27 cellular contexts compared by ENCODE assay signal in the genomic region with DNA sequence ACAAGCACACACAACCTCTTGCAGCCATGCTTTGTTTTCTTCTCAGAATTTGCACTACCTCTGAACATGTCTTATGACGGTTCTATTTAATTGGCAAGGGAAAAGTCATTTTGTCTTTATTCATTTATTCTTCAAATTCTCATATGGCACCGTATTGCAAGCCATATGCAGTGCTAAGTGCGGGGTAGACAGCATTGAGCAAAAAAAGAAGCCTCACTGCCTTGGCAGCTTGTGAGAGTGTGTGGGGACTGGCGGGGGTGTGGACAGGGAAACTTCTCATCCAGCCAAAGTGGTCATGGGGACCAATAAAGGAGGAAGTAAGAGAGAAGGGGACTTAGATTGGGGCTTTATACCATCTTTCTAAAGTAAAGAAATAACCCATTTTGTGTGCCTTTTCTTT.
DNase-seq lines count a peak whose midpoint lies in the region; ATAC-seq and TF ChIP-seq lines count a peak whose summit lies in the region.
"Had no signal": no experiment of that assay in that cellular context is flagged by ENCODE, and none has a peak within 500 bp of the region (broad histone marks: within the 10 kb centered on the region; RNA-seq: fewer than 3 reads in every experiment).

No MANE protein-coding gene starts in this region.

- DNase-seq in Ammon's horn (ENCODE audit: low spot score), result peak; percentile 46
- DNase-seq in dorsolateral prefrontal cortex, result peak in 7 of 10 donors; percentile 31 to 66 (median 55)
- peak; percentile 16 for DNase-seq in middle frontal gyrus (ENCODE audit: extremely low spot score, low spot score)
- DNase-seq in posterior cingulate gyrus, result peak in 8 of 10 donors; percentile 38 to 88 (median 52)
- DNase-seq in activated gamma-delta T cell (lab: John Stamatoyannopoulos, UW), result no peak
- DNase-seq in activated CD4-positive, alpha-beta T cell treated with anti-CD3 and anti-CD28 coated beads for 4 hours, result no peak
- no peak for DNase-seq in WTC11 (ENCODE audit: low spot score)
- no peak for DNase-seq in trophoblast cell
- DNase-seq: AML-193; BE2C; C1 segment of cervical spinal cord; CD4-positive, alpha-beta memory T cell; CD4-positive, CD25-positive, alpha-beta regulatory T cell; CD8-positive, alpha-beta memory T cell; COR-L47; DMS 273 treated with DMSO at 0.1 percent for 48 hours; DMS153; DMS53; DMS79; DND-41; EL; GDM1 had no signal

- no peak overlapping the region for H2BK12ac ChIP-seq in trophoblast cell (ENCODE audit: low read length)

- H3K4me3 ChIP-seq in dorsolateral prefrontal cortex (no peak overlapping the region), trophoblast cell (ENCODE audit: low read depth, low read length) (no peak overlapping the region)
- H3K4me3 ChIP-seq: A549, BLaER1, GM12878 had no signal

- no peaks in the 10 kb centered on the region for H3K27me3 Mint-ChIP-seq in WTC11 (ENCODE audit: low read depth)
- H3K27me3 Mint-ChIP-seq: CD4-positive, alpha-beta memory T cell; CD4-positive, CD25-positive, alpha-beta regulatory T cell; CD8-positive, alpha-beta memory T cell had no signal

- no peak overlapping the region for H3K4me2 ChIP-seq in trophoblast cell (ENCODE audit: low read length)
- H3K4me2 ChIP-seq: A549, BLaER1 had no signal

- H3K4me3 Mint-ChIP-seq in WTC11, result no peak overlapping the region
- H3K4me3 Mint-ChIP-seq: CD14-positive monocyte; CD4-positive, alpha-beta memory T cell; CD4-positive, CD25-positive, alpha-beta regulatory T cell; CD8-positive, alpha-beta memory T cell had no signal

- H3K9me3 Mint-ChIP-seq in WTC11, result peaks cover 11% of the 10 kb centered on the region

- no peak overlapping the region for H4K8ac ChIP-seq in trophoblast cell (ENCODE audit: low read depth, low read length)

- no peak overlapping the region for H3K9ac ChIP-seq in trophoblast cell (ENCODE audit: low read length)
- H3K9ac ChIP-seq: BLaER1 had no signal

- no peaks in the 10 kb centered on the region for H3K79me1 ChIP-seq in trophoblast cell (ENCODE audit: low read length)

- no peaks in the 10 kb centered on the region for H3K36me3 ChIP-seq in trophoblast cell (ENCODE audit: control insufficient read depth in 1 of 2, insufficient read depth in 2 of 2, low read length in 2 of 2)
- H3K36me3 ChIP-seq: BE2C, BLaER1 had no signal

- intact Hi-C loops in dorsolateral prefrontal cortex (cut with DNase I), result no loop called here
- intact Hi-C loops in posterior cingulate gyrus (cut with DNase I), result no loop called here

- no peak overlapping the region for H4K12ac ChIP-seq in trophoblast cell (ENCODE audit: low read depth, low read length)

- H3K27ac Mint-ChIP-seq in WTC11, result no peak overlapping the region
- H3K27ac Mint-ChIP-seq: CD14-positive monocyte; CD4-positive, alpha-beta memory T cell; CD4-positive, CD25-positive, alpha-beta regulatory T cell; CD8-positive, alpha-beta memory T cell had no signal

- H3K23ac ChIP-seq in trophoblast cell (ENCODE audit: low read length), result no peak overlapping the region

- no CpG with 5 or more reads among the region's 4 CpGs for WGBS in trophoblast cell (ENCODE audit: extremely low coverage, insufficient coverage, insufficient read length)

- ATAC-seq in WTC11, result no peak
- ATAC-seq: A549, GM12878 had no signal

- H3K4me1 ChIP-seq in trophoblast cell (ENCODE audit: control insufficient read depth in 1 of 2, insufficient read depth in 2 of 2, low read length in 2 of 2), result no peaks in the 10 kb centered on the region
- H3K4me1 ChIP-seq: A549, BE2C, BLaER1 had no signal

- no peak overlapping the region for H3K18ac ChIP-seq in trophoblast cell (ENCODE audit: low read length)

- H3K9me3 ChIP-seq in trophoblast cell (ENCODE audit: insufficient read depth, low read depth, low read length), result no peaks in the 10 kb centered on the region
- H3K9me3 ChIP-seq: A549, BE2C, BLaER1 had no signal

- H3K4me1 Mint-ChIP-seq in WTC11, result peaks cover 6% of the 10 kb centered on the region; the same call in 1 of the 2 replicates
- H3K4me1 Mint-ChIP-seq: CD14-positive monocyte; CD4-positive, alpha-beta memory T cell; CD4-positive, CD25-positive, alpha-beta regulatory T cell; CD8-positive, alpha-beta memory T cell had no signal

- no peak overlapping the region for H4K91ac ChIP-seq in trophoblast cell (ENCODE audit: low read depth, low read length)

- H2AFZ ChIP-seq in trophoblast cell (ENCODE audit: insufficient read depth, low read length, poor library complexity), result no peak overlapping the region

- H3K27ac ChIP-seq in dorsolateral prefrontal cortex (peak overlapping the region in 2 of 59 donors; percentile 30 to 57), trophoblast cell (ENCODE audit: low read depth, low read length) (no peak overlapping the region)
- H3K27ac ChIP-seq: 22Rv1, A549, BLaER1 had no signal

- H3K79me2 ChIP-seq in trophoblast cell (ENCODE audit: control insufficient read depth, insufficient read depth, low read length, poor library complexity), result no peaks in the 10 kb centered on the region

- TF ChIP-seq CTCF in dorsolateral prefrontal cortex (IDR thresholded peaks at IDR 0.05 in 54 of 56, conservative IDR thresholded peaks at IDR 0.05 in 2 of 56; ENCODE audit: low read depth in 1 of 56, partially characterized antibody in 56 of 56) (no peak), WTC11 (IDR thresholded peaks at IDR 0.05) (no peak)

- no peak overlapping the region for H2BK5ac ChIP-seq in trophoblast cell (ENCODE audit: low read depth, low read length, poor library complexity)

- H3K14ac ChIP-seq in trophoblast cell (ENCODE audit: low read length), result no peak overlapping the region

- H3K27me3 ChIP-seq in dorsolateral prefrontal cortex, result no peaks in the 10 kb centered on the region
- H3K27me3 ChIP-seq in trophoblast cell (ENCODE audit: insufficient read depth, low read length), result no peaks in the 10 kb centered on the region
- H3K27me3 ChIP-seq: BE2C, BLaER1 had no signal

- no peak overlapping the region for H2BK120ac ChIP-seq in trophoblast cell (ENCODE audit: insufficient read depth, low read length, poor library complexity)

- CTCF ChIA-PET in WTC11 (lab: Charles Lee), result no interaction called here

- POLR2A ChIA-PET in WTC11 (lab: Charles Lee), result no interaction called here

- H3K36me3 Mint-ChIP-seq in WTC11, result 0 out of 2 replicates have a peak, but pooled peaks cover 2% of the 10 kb centered on the region
- H3K36me3 Mint-ChIP-seq: CD14-positive monocyte; CD4-positive, alpha-beta memory T cell; CD4-positive, CD25-positive, alpha-beta regulatory T cell; CD8-positive, alpha-beta memory T cell had no signal

- H3K4ac ChIP-seq in trophoblast cell (ENCODE audit: low read depth, low read length), result no peak overlapping the region

- no peak overlapping the region for H2AK5ac ChIP-seq in trophoblast cell (ENCODE audit: low read length)

TF ChIP-seq in WTC11, 78 proteins besides CTCF, POLR2A, EP300 and RAD21 (continues in another document):
- TF ChIP-seq IRF1 (CRISPR knock-in tag; IDR thresholded peaks at IDR 0.05), result no peak
- no peak for TF ChIP-seq SP1 (CRISPR knock-in tag; conservative IDR thresholded peaks at IDR 0.05)
- no peak for TF ChIP-seq JAZF1 (CRISPR knock-in tag; IDR thresholded peaks at IDR 0.05)
- no peak for TF ChIP-seq NFE2L1 (CRISPR knock-in tag; IDR thresholded peaks at IDR 0.05)
- no peak for TF ChIP-seq NFYB (CRISPR knock-in tag; conservative IDR thresholded peaks at IDR 0.05; ENCODE audit: low read depth)
- TF ChIP-seq TEAD1 (CRISPR knock-in tag; IDR thresholded peaks at IDR 0.05), result no peak
- TF ChIP-seq TP53 (CRISPR knock-in tag; IDR thresholded peaks at IDR 0.05), result no peak
- no peak for TF ChIP-seq FOXP1 (CRISPR knock-in tag; IDR thresholded peaks at IDR 0.05; ENCODE audit: borderline replicate concordance)
- no peak for TF ChIP-seq GRHL2 (CRISPR knock-in tag; IDR thresholded peaks at IDR 0.05; ENCODE audit: insufficient replicate concordance, severe bottlenecking)
- TF ChIP-seq ZNF317 (CRISPR knock-in tag; IDR thresholded peaks at IDR 0.05; ENCODE audit: borderline replicate concordance, low read depth), result no peak
- TF ChIP-seq ZNF263 (CRISPR knock-in tag; IDR thresholded peaks at IDR 0.05; ENCODE audit: low read depth), result no peak
- TF ChIP-seq ATF2 (CRISPR knock-in tag; IDR thresholded peaks at IDR 0.05; ENCODE audit: borderline replicate concordance, low read depth), result no peak

Comparison
In these comparisons a context has a peak if more than half of its experiments do, and no peak if none do; other contexts are left out.
1. DNase-seq: peak in Ammon's horn (single experiment), dorsolateral prefrontal cortex (7 of 10), middle frontal gyrus (single experiment) and posterior cingulate gyrus (8 of 10); none in activated gamma-delta T cell (single experiment), activated CD4-positive, alpha-beta T cell treated with anti-CD3 and anti-CD28 coated beads for 4 hours (0 of 2), WTC11 (single experiment) and trophoblast cell (0 of 2).